ENCODE assay signal across 1 cellular context in genomic region chr5:31442253-31442820, GRCh38.
TF ChIP-seq lines count a peak whose summit lies in the region.

No MANE protein-coding gene starts in this region.

TF ChIP-seq in IMR-90, 13 proteins besides CTCF, POLR2A, EP300 and RAD21:
- no peak for TF ChIP-seq MAFK (IDR thresholded peaks at IDR 0.05; ENCODE audit: low read depth, low read length)
- no peak for TF ChIP-seq CHD1 (IDR thresholded peaks at IDR 0.05; ENCODE audit: low read depth, low read length)
- no peak for TF ChIP-seq CEBPB (IDR thresholded peaks at IDR 0.05; ENCODE audit: low read depth, low read length)
- no peak for TF ChIP-seq RFX5 (IDR thresholded peaks at IDR 0.05; ENCODE audit: low read depth, low read length)
- no peak; the same call in 1 of the 2 replicates for TF ChIP-seq FOS (IDR thresholded peaks at IDR 0.05; ENCODE audit: low read depth, low read length)
- no peak for TF ChIP-seq RCOR1 (IDR thresholded peaks at IDR 0.05; ENCODE audit: insufficient replicate concordance, low read length)
- TF ChIP-seq NFE2L2 (IDR thresholded peaks at IDR 0.05; ENCODE audit: low read depth, low read length) = no peak
- TF ChIP-seq SMC3 (IDR thresholded peaks at IDR 0.05; ENCODE audit: low read depth, low read length) = no peak
- TF ChIP-seq USF2 (IDR thresholded peaks at IDR 0.05; ENCODE audit: low read depth, low read length) = no peak
- TF ChIP-seq BHLHE40 (IDR thresholded peaks at IDR 0.05; ENCODE audit: low read depth, low read length) = no peak
- TF ChIP-seq MXI1 (IDR thresholded peaks at IDR 0.05; ENCODE audit: borderline replicate concordance, low read depth, low read length) = no peak
- no peak for TF ChIP-seq ELK1 (IDR thresholded peaks at IDR 0.05; ENCODE audit: borderline replicate concordance, low read depth, low read length)
